Comparison of ENCODE assay signal across 14 cellular contexts in the genomic region with DNA sequence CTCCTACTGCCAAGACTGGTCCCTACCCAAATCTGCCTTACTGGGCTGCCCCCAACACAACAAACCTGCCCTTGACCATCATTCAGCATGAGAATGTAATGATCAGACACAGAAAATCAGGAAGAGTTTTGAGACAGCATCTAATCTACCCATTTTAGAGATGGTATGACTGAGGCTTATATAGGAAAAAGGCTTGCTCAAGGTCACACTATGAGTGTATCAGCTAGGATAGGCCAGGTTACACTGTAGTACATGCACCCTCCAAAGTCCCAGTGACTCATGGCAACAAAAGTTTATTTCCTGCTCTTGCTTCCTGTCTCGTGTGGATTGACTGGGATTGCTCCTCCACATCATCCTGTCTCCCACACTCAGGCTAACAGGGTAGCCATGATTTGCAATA. TPM values are rescaled to one million over a fixed set of nuclear protein-coding genes. Genes with fewer than 3 reads are reported as not detected.
DNase-seq lines count a peak whose midpoint lies in the region; ATAC-seq and TF ChIP-seq lines count a peak whose summit lies in the region.
"Had no signal": no experiment of that assay in that cellular context is flagged by ENCODE, and none has a peak within 500 bp of the region (broad histone marks: within the 10 kb centered on the region; RNA-seq: fewer than 3 reads in every experiment).

No MANE protein-coding gene starts in this region.

- peaks cover 21 to 50% of the 10 kb centered on the region in 2 donors for H3K36me3 Mint-ChIP-seq in activated T-cell treated with anti-CD3 and anti-CD28 coated beads, Interleukin-2, amount 50 U/mL, for 72 hours (ENCODE audit: insufficient read depth in 2 of 2)
- H3K36me3 Mint-ChIP-seq in T-cell = peaks cover 60% of the 10 kb centered on the region
- H3K36me3 Mint-ChIP-seq in natural killer cell = peaks cover 33% of the 10 kb centered on the region
- H3K36me3 Mint-ChIP-seq: type B pancreatic cell had no signal

- no peak for DNase-seq in activated T-cell treated with anti-CD3 and anti-CD28 coated beads, Interleukin-2, amount 50 U/mL, for 72 hours
- no peak for DNase-seq in activated T-cell treated with anti-CD3 and anti-CD28 coated beads, Interleukin-2, amount 50 U/mL, for 1 hour
- DNase-seq in T-cell (no peak), dermis microvascular lymphatic vessel endothelial cell (ENCODE audit: low read depth in 2 of 2) (peak; percentile 75 to 90), natural killer cell (no peak), SK-N-SH (no peak), GM03348 (ENCODE audit: low spot score) (no peak)
- DNase-seq: cortex of kidney, NCI-H1436 treated with DMSO at 0.1 percent for 48 hours, NCI-H446 treated with DMSO at 0.1 percent for 48 hours, psoas muscle had no signal

- no peaks in the 10 kb centered on the region for H3K9me3 Mint-ChIP-seq in activated T-cell treated with anti-CD3 and anti-CD28 coated beads, Interleukin-2, amount 50 U/mL, for 72 hours
- H3K9me3 Mint-ChIP-seq in T-cell (no peaks in the 10 kb centered on the region), natural killer cell (no peaks in the 10 kb centered on the region)

- peak overlapping the region; percentile 47 for H3K27ac Mint-ChIP-seq in activated T-cell treated with anti-CD3 and anti-CD28 coated beads, Interleukin-2, amount 50 U/mL, for 72 hours
- H3K27ac Mint-ChIP-seq in T-cell (peak overlapping the region; percentile 98), natural killer cell (peak overlapping the region; percentile 74 to 100)
- H3K27ac Mint-ChIP-seq: type B pancreatic cell had no signal

- ATAC-seq in activated T-cell treated with anti-CD3 and anti-CD28 coated beads, Interleukin-2, amount 50 U/mL, for 72 hours (replicated peaks in 1 of 2) = no peak
- no peak for ATAC-seq in T-cell (replicated peaks in 1 of 4)
- no peak for ATAC-seq in natural killer cell
- no peak for ATAC-seq in HG03521 (IDR thresholded peaks at IDR 0.05; ENCODE audit: unreplicated experiment)
- ATAC-seq: psoas muscle had no signal

- H3K79me2 ChIP-seq in SK-N-SH (ENCODE audit: insufficient read depth) = no peaks in the 10 kb centered on the region; the same call in 1 of the 2 replicates

- no peaks in the 10 kb centered on the region for H3K9me2 ChIP-seq in SK-N-SH

- no peak for TF ChIP-seq EP300 in SK-N-SH (IDR thresholded peaks at IDR 0.05; ENCODE audit: borderline replicate concordance in 1 of 2, low read depth in 1 of 2, low read length in 1 of 2)

- no peak overlapping the region for H2AFZ ChIP-seq in SK-N-SH (ENCODE audit: low read depth)

- WGBS in SK-N-SH (ENCODE audit: low lambda C conversion rate) = 33% methylated on average over 1 of the region's 1 CpG

- no peaks in the 10 kb centered on the region for H3K9me3 ChIP-seq in SK-N-SH

- H3K4me3 Mint-ChIP-seq in activated T-cell treated with anti-CD3 and anti-CD28 coated beads, Interleukin-2, amount 50 U/mL, for 72 hours = peak overlapping the region in 1 of 2 donors; percentile 31
- peak overlapping the region in 1 of 3 donors; percentile 48 for H3K4me3 Mint-ChIP-seq in T-cell
- peak overlapping the region; percentile 17 for H3K4me3 Mint-ChIP-seq in natural killer cell
- H3K4me3 Mint-ChIP-seq: type B pancreatic cell had no signal

- no peaks in the 10 kb centered on the region for H3K27me3 Mint-ChIP-seq in activated T-cell treated with anti-CD3 and anti-CD28 coated beads, Interleukin-2, amount 50 U/mL, for 72 hours (ENCODE audit: low read depth)
- H3K27me3 Mint-ChIP-seq in T-cell (no peaks in the 10 kb centered on the region), natural killer cell (ENCODE audit: low read depth in 2 of 2) (no peaks in the 10 kb centered on the region)

- H3K4me2 ChIP-seq in SK-N-SH = no peak overlapping the region

- H3K4me1 ChIP-seq in SK-N-SH (ENCODE audit: control insufficient read depth in 1 of 2, insufficient read depth in 2 of 2, low read depth in 1 of 2, low read length in 1 of 2) = peaks cover 0 to 9% of the 10 kb centered on the region in 2 experiments; a peak in 1 of 4 replicates
- H3K4me1 ChIP-seq: psoas muscle had no signal

- H4K20me1 ChIP-seq in SK-N-SH (ENCODE audit: insufficient read depth) = no peaks in the 10 kb centered on the region

- H3K4me1 Mint-ChIP-seq in activated T-cell treated with anti-CD3 and anti-CD28 coated beads, Interleukin-2, amount 50 U/mL, for 72 hours (ENCODE audit: low read depth) = peaks cover 85% of the 10 kb centered on the region
- peaks cover 87 to 93% (median 88%) of the 10 kb centered on the region in 3 donors for H3K4me1 Mint-ChIP-seq in T-cell
- peaks cover 53 to 61% of the 10 kb centered on the region in 2 donors for H3K4me1 Mint-ChIP-seq in natural killer cell

- TF ChIP-seq CTCF in natural killer cell (IDR thresholded peaks at IDR 0.05) = no peak
- TF ChIP-seq CTCF in SK-N-SH (IDR thresholded peaks at IDR 0.05) = no peak

- no peaks in the 10 kb centered on the region for H3K27me3 ChIP-seq in SK-N-SH (ENCODE audit: insufficient read depth)

- no peak overlapping the region for H3K4me3 ChIP-seq in SK-N-SH (ENCODE audit: low read depth in 2 of 2, low read length in 1 of 2)
- H3K4me3 ChIP-seq: psoas muscle had no signal

- no peak overlapping the region for H3K9ac ChIP-seq in SK-N-SH

- CTCF ChIA-PET in T-cell (lab: Charles Lee) = no interaction called here
- CTCF ChIA-PET in SK-N-SH (lab: Yijun Ruan, JAX) = no interaction called here

- peaks cover 5% of the 10 kb centered on the region for H3F3A ChIP-seq in SK-N-SH (replicated peaks; ENCODE audit: insufficient read depth)

- POLR2A ChIA-PET in T-cell (lab: Charles Lee) (no interaction called here), SK-N-SH (lab: Yijun Ruan, JAX) (no interaction called here)

- intact Hi-C loops in natural killer cell (cut with micrococcal nuclease) = no loop called here

- no peak for TF ChIP-seq RAD21 in SK-N-SH (IDR thresholded peaks at IDR 0.05; ENCODE audit: low read length)

- H3K36me3 ChIP-seq in SK-N-SH (replicated peaks in 1 of 2; ENCODE audit: control insufficient read depth in 1 of 2, insufficient read depth in 2 of 2, low read length in 1 of 2) = peaks cover 0 to 4% of the 10 kb centered on the region in 2 experiments

- H3K27ac ChIP-seq in SK-N-SH (ENCODE audit: low read depth in 2 of 2, low read length in 1 of 2) = no peak overlapping the region
- H3K27ac ChIP-seq: psoas muscle had no signal

TF ChIP-seq in SK-N-SH, 30 proteins besides CTCF, POLR2A, EP300 and RAD21 (continues in another document):
- TF ChIP-seq PBX3 (IDR thresholded peaks at IDR 0.05) = no peak
- no peak for TF ChIP-seq ELF1 (IDR thresholded peaks at IDR 0.05)
- no peak for TF ChIP-seq RFX5 (IDR thresholded peaks at IDR 0.05; ENCODE audit: low read length)
- no peak for TF ChIP-seq SIN3A (IDR thresholded peaks at IDR 0.05; ENCODE audit: borderline replicate concordance, low read depth, low read length)
- no peak for TF ChIP-seq FOXJ3 (CRISPR knock-in tag; IDR thresholded peaks at IDR 0.05)
- no peak for TF ChIP-seq EZH2phosphoT487 (IDR thresholded peaks at IDR 0.05; ENCODE audit: borderline replicate concordance, low read depth)
- no peak for TF ChIP-seq SMC3 (IDR thresholded peaks at IDR 0.05; ENCODE audit: low read depth, low read length)
- no peak for TF ChIP-seq RXRA (IDR thresholded peaks at IDR 0.05; ENCODE audit: borderline replicate concordance, low read depth)
- TF ChIP-seq TCF12 (IDR thresholded peaks at IDR 0.05) = no peak

RNA-seq across cellular contexts. Expression of gene NLRC5, which starts 27.9 kb away (rescaled TPM):
- 100 to 1,000 TPM; 239 to 256 TPM for total RNA-seq in activated T-cell treated with anti-CD3 and anti-CD28 coated beads, Interleukin-2, amount 50 U/mL, for 72 hours
- 100 to 1,000 TPM; 390 to 711 (median 496) TPM for total RNA-seq in T-cell
- 16.6 and 16.7 TPM in 2 replicates for total RNA-seq in dermis microvascular lymphatic vessel endothelial cell
- 100 to 1,000 TPM; 320 to 563 (median 535) TPM for total RNA-seq in natural killer cell
- 6.5 and 7.8 TPM in 2 replicates for polyA plus RNA-seq in SK-N-SH (2012; rRNA removed)
- 2.3 and 2.9 TPM in 2 replicates for polyA plus RNA-seq in SK-N-SH (2012; cell fraction: cytosol; rRNA removed)
- 32.3 and 33.4 TPM in 2 replicates for polyA plus RNA-seq in SK-N-SH (2012; cell fraction: nucleus; rRNA removed)

RNA-seq across cellular contexts. Expression of gene CETP, which starts 55.5 kb away (rescaled TPM):
- under 1 TPM in 1 of 2 donors, not detected in 1; 0.36 TPM for total RNA-seq in activated T-cell treated with anti-CD3 and anti-CD28 coated beads, Interleukin-2, amount 50 U/mL, for 72 hours
- under 1 TPM in 3 of 5 donors, not detected in 2; 0.18 to 0.25 (median 0.19) TPM for total RNA-seq in T-cell
- total RNA-seq in dermis microvascular lymphatic vessel endothelial cell = 12.3 and 12.8 TPM in 2 replicates
- under 1 TPM in 1 of 3 donors, not detected in 2; 0.14 TPM for total RNA-seq in natural killer cell
- polyA plus RNA-seq in SK-N-SH (2012; rRNA removed) = not detected in 2 replicates
- polyA plus RNA-seq in SK-N-SH (2012; cell fraction: cytosol; rRNA removed) = 0.03 TPM in 1 of 2 replicates, not detected in the other
- 0.05 TPM in 1 of 2 replicates, not detected in the other for polyA plus RNA-seq in SK-N-SH (2012; cell fraction: nucleus; rRNA removed)
- total RNA-seq: fibroblast of villous mesenchyme had no signal

Comparison
In these comparisons a context has a peak if more than half of its experiments do, and no peak if none do; other contexts are left out.
1. DNase-seq: peak in dermis microvascular lymphatic vessel endothelial cell (2 of 2); none in activated T-cell treated with anti-CD3 and anti-CD28 coated beads, Interleukin-2, amount 50 U/mL, for 72 hours (0 of 2), activated T-cell treated with anti-CD3 and anti-CD28 coated beads, Interleukin-2, amount 50 U/mL, for 1 hour (single experiment), T-cell (0 of 34), natural killer cell (single experiment), SK-N-SH (single experiment) and GM03348 (single experiment).
2. H3K27ac Mint-ChIP-seq: peak in every context shown above with its lines; median percentile 98 in T-cell; 87 in natural killer cell; 47 in activated T-cell treated with anti-CD3 and anti-CD28 coated beads, Interleukin-2, amount 50 U/mL, for 72 hours.
3. RNA of gene NLRC5, which starts 27.9 kb away (total RNA-seq): 320 to 563 TPM in natural killer cell, 390 to 711 TPM in T-cell and 239 to 256 TPM in activated T-cell treated with anti-CD3 and anti-CD28 coated beads, Interleukin-2, amount 50 U/mL, for 72 hours; 16.6 to 16.7 TPM in dermis microvascular lymphatic vessel endothelial cell; every median in the first group is over 10 times any median in the second.